Comparison of ENCODE assay signal across 1 cellular context in the genomic region with DNA sequence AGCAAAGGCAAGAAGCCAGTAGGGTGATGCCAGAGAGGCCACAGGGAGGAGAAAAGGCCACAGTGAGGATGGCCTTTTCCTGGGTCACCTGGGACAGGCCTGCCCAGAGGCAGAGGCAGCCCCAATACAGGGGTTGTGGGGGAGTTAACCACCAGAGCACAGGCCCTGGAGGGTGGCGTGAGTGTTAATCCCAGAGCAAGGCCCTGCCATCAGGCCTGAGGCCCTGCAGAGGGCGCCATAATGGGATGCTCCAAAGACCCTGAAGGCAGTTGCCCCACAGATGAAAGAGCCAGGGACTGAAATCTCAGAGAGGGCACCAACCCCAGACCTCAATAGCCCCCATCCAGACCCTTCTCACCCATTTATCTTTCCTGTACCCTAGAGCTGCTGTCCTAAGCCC.
TF ChIP-seq lines count a peak whose summit lies in the region.

No MANE protein-coding gene starts in this region.

TF ChIP-seq in GM23338, 12 proteins besides CTCF, POLR2A, EP300 and RAD21:
- TF ChIP-seq, protein P1, sequence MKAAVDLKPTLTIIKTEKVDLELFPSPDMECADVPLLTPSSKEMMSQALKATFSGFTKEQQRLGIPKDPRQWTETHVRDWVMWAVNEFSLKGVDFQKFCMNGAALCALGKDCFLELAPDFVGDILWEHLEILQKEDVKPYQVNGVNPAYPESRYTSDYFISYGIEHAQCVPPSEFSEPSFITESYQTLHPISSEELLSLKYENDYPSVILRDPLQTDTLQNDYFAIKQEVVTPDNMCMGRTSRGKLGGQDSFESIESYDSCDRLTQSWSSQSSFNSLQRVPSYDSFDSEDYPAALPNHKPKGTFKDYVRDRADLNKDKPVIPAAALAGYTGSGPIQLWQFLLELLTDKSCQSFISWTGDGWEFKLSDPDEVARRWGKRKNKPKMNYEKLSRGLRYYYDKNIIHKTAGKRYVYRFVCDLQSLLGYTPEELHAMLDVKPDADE (IDR thresholded peaks at IDR 0.05) = no peak
- TF ChIP-seq ZNF114 (CRISPR knock-in tag; IDR thresholded peaks at IDR 0.05) = no peak
- TF ChIP-seq NANOG (IDR thresholded peaks at IDR 0.05; ENCODE audit: borderline replicate concordance) = no peak
- TF ChIP-seq EZH2phosphoT487 (IDR thresholded peaks at IDR 0.05; ENCODE audit: unreplicated experiment) = no peak
- TF ChIP-seq, protein P2, sequence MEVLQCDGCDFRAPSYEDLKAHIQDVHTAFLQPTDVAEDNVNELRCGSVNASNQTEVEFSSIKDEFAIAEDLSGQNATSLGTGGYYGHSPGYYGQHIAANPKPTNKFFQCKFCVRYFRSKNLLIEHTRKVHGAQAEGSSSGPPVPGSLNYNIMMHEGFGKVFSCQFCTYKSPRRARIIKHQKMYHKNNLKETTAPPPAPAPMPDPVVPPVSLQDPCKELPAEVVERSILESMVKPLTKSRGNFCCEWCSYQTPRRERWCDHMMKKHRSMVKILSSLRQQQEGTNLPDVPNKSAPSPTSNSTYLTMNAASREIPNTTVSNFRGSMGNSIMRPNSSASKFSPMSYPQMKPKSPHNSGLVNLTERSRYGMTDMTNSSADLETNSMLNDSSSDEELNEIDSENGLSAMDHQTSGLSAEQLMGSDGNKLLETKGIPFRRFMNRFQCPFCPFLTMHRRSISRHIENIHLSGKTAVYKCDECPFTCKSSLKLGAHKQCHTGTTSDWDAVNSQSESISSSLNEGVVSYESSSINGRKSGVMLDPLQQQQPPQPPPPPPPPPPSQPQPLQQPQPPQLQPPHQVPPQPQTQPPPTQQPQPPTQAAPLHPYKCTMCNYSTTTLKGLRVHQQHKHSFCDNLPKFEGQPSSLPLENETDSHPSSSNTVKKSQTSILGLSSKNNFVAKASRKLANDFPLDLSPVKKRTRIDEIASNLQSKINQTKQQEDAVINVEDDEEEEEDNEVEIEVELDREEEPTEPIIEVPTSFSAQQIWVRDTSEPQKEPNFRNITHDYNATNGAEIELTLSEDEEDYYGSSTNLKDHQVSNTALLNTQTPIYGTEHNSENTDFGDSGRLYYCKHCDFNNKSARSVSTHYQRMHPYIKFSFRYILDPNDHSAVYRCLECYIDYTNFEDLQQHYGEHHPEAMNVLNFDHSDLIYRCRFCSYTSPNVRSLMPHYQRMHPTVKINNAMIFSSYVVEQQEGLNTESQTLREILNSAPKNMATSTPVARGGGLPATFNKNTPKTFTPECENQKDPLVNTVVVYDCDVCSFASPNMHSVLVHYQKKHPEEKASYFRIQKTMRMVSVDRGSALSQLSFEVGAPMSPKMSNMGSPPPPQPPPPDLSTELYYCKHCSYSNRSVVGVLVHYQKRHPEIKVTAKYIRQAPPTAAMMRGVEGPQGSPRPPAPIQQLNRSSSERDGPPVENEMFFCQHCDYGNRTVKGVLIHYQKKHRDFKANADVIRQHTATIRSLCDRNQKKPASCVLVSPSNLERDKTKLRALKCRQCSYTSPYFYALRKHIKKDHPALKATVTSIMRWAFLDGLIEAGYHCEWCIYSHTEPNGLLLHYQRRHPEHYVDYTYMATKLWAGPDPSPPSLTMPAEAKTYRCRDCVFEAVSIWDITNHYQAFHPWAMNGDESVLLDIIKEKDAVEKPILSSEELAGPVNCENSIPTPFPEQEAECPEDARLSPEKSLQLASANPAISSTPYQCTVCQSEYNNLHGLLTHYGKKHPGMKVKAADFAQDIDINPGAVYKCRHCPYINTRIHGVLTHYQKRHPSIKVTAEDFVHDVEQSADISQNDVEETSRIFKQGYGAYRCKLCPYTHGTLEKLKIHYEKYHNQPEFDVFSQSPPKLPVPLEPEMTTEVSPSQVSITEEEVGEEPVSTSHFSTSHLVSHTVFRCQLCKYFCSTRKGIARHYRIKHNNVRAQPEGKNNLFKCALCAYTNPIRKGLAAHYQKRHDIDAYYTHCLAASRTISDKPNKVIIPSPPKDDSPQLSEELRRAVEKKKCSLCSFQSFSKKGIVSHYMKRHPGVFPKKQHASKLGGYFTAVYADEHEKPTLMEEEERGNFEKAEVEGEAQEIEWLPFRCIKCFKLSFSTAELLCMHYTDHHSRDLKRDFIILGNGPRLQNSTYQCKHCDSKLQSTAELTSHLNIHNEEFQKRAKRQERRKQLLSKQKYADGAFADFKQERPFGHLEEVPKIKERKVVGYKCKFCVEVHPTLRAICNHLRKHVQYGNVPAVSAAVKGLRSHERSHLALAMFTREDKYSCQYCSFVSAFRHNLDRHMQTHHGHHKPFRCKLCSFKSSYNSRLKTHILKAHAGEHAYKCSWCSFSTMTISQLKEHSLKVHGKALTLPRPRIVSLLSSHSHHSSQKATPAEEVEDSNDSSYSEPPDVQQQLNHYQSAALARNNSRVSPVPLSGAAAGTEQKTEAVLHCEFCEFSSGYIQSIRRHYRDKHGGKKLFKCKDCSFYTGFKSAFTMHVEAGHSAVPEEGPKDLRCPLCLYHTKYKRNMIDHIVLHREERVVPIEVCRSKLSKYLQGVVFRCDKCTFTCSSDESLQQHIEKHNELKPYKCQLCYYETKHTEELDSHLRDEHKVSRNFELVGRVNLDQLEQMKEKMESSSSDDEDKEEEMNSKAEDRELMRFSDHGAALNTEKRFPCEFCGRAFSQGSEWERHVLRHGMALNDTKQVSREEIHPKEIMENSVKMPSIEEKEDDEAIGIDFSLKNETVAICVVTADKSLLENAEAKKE (CRISPR knock-in tag; IDR thresholded peaks at IDR 0.05) = no peak
- TF ChIP-seq EZH2 (IDR thresholded peaks at IDR 0.05; ENCODE audit: low read depth, unreplicated experiment) = no peak
- TF ChIP-seq ZNF331 (CRISPR knock-in tag; IDR thresholded peaks at IDR 0.05; ENCODE audit: low read depth) = no peak
- TF ChIP-seq STAT1 (IDR thresholded peaks at IDR 0.05; ENCODE audit: unreplicated experiment) = no peak
